In the genomic region with DNA sequence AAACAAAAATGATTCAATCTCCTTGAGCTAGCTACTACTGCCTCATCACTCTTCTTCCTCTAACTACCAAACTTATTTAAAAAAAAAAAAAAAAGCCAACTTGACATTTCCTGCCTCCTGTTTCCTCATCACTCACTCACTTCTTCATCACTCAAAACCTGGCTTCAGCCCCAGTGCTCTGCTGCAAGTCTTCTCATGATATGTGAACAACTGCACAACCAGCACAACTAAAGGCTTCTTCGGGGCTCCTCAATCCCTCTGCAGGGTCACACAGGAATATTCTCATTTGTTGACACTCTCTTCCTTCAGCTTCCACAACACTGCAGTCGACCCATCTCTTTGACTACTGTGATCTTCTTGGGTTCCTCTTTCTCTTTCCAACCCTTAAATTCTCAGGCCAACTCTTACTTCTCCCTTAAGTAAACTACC, we compare ENCODE assay signal across 1 cellular context.
TF ChIP-seq lines count a peak whose summit lies in the region.

No MANE protein-coding gene starts in this region.

TF ChIP-seq in SK-N-SH, 30 proteins besides CTCF, POLR2A, EP300 and RAD21 (continued from another document):
- no peak for TF ChIP-seq MXI1 (IDR thresholded peaks at IDR 0.05; ENCODE audit: low read depth, low read length)
- TF ChIP-seq, protein P1, sequence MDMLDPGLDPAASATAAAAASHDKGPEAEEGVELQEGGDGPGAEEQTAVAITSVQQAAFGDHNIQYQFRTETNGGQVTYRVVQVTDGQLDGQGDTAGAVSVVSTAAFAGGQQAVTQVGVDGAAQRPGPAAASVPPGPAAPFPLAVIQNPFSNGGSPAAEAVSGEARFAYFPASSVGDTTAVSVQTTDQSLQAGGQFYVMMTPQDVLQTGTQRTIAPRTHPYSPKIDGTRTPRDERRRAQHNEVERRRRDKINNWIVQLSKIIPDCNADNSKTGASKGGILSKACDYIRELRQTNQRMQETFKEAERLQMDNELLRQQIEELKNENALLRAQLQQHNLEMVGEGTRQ (IDR thresholded peaks at IDR 0.05; ENCODE audit: borderline replicate concordance, low read depth, low read length): no peak
- no peak for TF ChIP-seq TEAD4 (IDR thresholded peaks at IDR 0.05; ENCODE audit: borderline replicate concordance, insufficient read depth)
- TF ChIP-seq, protein P2, sequence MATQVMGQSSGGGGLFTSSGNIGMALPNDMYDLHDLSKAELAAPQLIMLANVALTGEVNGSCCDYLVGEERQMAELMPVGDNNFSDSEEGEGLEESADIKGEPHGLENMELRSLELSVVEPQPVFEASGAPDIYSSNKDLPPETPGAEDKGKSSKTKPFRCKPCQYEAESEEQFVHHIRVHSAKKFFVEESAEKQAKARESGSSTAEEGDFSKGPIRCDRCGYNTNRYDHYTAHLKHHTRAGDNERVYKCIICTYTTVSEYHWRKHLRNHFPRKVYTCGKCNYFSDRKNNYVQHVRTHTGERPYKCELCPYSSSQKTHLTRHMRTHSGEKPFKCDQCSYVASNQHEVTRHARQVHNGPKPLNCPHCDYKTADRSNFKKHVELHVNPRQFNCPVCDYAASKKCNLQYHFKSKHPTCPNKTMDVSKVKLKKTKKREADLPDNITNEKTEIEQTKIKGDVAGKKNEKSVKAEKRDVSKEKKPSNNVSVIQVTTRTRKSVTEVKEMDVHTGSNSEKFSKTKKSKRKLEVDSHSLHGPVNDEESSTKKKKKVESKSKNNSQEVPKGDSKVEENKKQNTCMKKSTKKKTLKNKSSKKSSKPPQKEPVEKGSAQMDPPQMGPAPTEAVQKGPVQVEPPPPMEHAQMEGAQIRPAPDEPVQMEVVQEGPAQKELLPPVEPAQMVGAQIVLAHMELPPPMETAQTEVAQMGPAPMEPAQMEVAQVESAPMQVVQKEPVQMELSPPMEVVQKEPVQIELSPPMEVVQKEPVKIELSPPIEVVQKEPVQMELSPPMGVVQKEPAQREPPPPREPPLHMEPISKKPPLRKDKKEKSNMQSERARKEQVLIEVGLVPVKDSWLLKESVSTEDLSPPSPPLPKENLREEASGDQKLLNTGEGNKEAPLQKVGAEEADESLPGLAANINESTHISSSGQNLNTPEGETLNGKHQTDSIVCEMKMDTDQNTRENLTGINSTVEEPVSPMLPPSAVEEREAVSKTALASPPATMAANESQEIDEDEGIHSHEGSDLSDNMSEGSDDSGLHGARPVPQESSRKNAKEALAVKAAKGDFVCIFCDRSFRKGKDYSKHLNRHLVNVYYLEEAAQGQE (IDR thresholded peaks at IDR 0.05; ENCODE audit: low read depth, low read length): no peak
- no peak for TF ChIP-seq EZH2phosphoT487 (IDR thresholded peaks at IDR 0.05; ENCODE audit: borderline replicate concordance, low read depth)
- TF ChIP-seq GABPA (IDR thresholded peaks at IDR 0.05; ENCODE audit: low read depth): no peak
- TF ChIP-seq, protein P3, sequence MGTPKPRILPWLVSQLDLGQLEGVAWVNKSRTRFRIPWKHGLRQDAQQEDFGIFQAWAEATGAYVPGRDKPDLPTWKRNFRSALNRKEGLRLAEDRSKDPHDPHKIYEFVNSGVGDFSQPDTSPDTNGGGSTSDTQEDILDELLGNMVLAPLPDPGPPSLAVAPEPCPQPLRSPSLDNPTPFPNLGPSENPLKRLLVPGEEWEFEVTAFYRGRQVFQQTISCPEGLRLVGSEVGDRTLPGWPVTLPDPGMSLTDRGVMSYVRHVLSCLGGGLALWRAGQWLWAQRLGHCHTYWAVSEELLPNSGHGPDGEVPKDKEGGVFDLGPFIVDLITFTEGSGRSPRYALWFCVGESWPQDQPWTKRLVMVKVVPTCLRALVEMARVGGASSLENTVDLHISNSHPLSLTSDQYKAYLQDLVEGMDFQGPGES (IDR thresholded peaks at IDR 0.05; ENCODE audit: low read depth, low read length): no peak
- TF ChIP-seq SMC3 (IDR thresholded peaks at IDR 0.05; ENCODE audit: low read depth, low read length): no peak
- no peak for TF ChIP-seq CHD2 (IDR thresholded peaks at IDR 0.05; ENCODE audit: low read length, partially characterized antibody)
- no peak for TF ChIP-seq RXRA (IDR thresholded peaks at IDR 0.05; ENCODE audit: borderline replicate concordance, low read depth)
- TF ChIP-seq SIN3A (IDR thresholded peaks at IDR 0.05; ENCODE audit: borderline replicate concordance, low read depth, low read length): no peak
- TF ChIP-seq ELF1 (IDR thresholded peaks at IDR 0.05): no peak
- TF ChIP-seq, protein P4, sequence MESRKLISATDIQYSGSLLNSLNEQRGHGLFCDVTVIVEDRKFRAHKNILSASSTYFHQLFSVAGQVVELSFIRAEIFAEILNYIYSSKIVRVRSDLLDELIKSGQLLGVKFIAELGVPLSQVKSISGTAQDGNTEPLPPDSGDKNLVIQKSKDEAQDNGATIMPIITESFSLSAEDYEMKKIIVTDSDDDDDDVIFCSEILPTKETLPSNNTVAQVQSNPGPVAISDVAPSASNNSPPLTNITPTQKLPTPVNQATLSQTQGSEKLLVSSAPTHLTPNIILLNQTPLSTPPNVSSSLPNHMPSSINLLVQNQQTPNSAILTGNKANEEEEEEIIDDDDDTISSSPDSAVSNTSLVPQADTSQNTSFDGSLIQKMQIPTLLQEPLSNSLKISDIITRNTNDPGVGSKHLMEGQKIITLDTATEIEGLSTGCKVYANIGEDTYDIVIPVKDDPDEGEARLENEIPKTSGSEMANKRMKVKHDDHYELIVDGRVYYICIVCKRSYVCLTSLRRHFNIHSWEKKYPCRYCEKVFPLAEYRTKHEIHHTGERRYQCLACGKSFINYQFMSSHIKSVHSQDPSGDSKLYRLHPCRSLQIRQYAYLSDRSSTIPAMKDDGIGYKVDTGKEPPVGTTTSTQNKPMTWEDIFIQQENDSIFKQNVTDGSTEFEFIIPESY (IDR thresholded peaks at IDR 0.05; ENCODE audit: borderline replicate concordance, low read depth): no peak
- no peak for TF ChIP-seq JUND (IDR thresholded peaks at IDR 0.05)
- TF ChIP-seq FOXJ3 (CRISPR knock-in tag; IDR thresholded peaks at IDR 0.05): no peak
- TF ChIP-seq FOXM1 (IDR thresholded peaks at IDR 0.05; ENCODE audit: low read depth): no peak
- TF ChIP-seq RCOR1 (IDR thresholded peaks at IDR 0.05; ENCODE audit: low read length): no peak
- TF ChIP-seq NFIC (IDR thresholded peaks at IDR 0.05; ENCODE audit: borderline replicate concordance): no peak
TF ChIP-seq in SK-N-SH: peak in this region for 0.
